Comparison of ENCODE assay signal across 12 cellular contexts in the genomic region with DNA sequence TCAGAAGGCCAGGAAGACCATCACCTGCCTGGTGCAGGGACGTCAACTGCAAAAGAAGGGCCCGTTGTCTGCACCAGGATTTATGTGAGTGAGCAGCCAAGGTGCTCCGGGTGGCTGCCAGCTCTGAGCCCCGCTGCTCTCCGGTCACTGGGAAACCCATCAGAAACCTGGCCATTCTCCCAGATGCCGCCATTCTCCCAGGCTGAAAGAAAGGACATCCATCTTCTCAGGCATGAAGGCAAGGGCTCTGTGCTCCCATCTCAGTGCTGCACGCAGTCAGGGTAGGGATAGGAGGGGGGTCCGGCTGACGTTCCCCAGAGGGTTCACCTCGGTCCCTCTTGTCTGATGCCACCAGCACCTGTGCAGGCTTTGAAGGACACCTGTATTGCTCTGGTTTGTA.
A peak's percentile ranks its signal among the peaks of the same experiment; 100 is the strongest.
DNase-seq lines count a peak whose midpoint lies in the region; ATAC-seq and TF ChIP-seq lines count a peak whose summit lies in the region.
"Had no signal": no experiment of that assay in that cellular context is flagged by ENCODE, and none has a peak within 500 bp of the region (broad histone marks: within the 10 kb centered on the region; RNA-seq: fewer than 3 reads in every experiment).

No MANE protein-coding gene starts in this region.

- H3K4me1 Mint-ChIP-seq in effector memory CD8-positive, alpha-beta T cell (ENCODE audit: low read depth in 2 of 2): peaks cover 0 to 6% of the 10 kb centered on the region in 2 donors

- TF ChIP-seq CTCF in GM10248 (IDR thresholded peaks at IDR 0.05; ENCODE audit: control extremely low read depth, extremely low read depth, low read depth, missing control alignments): no peak

- H3K4me3 Mint-ChIP-seq in effector memory CD8-positive, alpha-beta T cell: no peak overlapping the region
- H3K4me3 Mint-ChIP-seq: CD4-positive, alpha-beta memory T cell had no signal

- peaks cover 0 to under 1% of the 10 kb centered on the region in 2 donors for H3K27me3 Mint-ChIP-seq in effector memory CD8-positive, alpha-beta T cell

- POLR2A ChIA-PET in GM10248 (lab: Yijun Ruan, JAX): no interaction called here

- H3K9me3 Mint-ChIP-seq in effector memory CD8-positive, alpha-beta T cell: peaks cover 0 to 3% of the 10 kb centered on the region in 2 donors

- CTCF ChIA-PET in GM10248 (lab: Yijun Ruan, JAX): interaction anchor here (1.2 kb wide), 1 partner anchor 17 kb away, joined by 4 read pairs; no protein-coding TSS in a partner anchor

- H3K27ac Mint-ChIP-seq in effector memory CD8-positive, alpha-beta T cell: no peak overlapping the region
- H3K27ac Mint-ChIP-seq: CD4-positive, alpha-beta memory T cell had no signal

- no peak for ATAC-seq in effector memory CD8-positive, alpha-beta T cell (replicated peaks)
- ATAC-seq: HCT116 had no signal

- peak; percentile 44 for DNase-seq in NCI-H1092 (lab: John Stamatoyannopoulos, UW)
- peak; percentile 41 for DNase-seq in astrocyte of the hippocampus (ENCODE audit: low read depth, low spot score)
- DNase-seq in medulla oblongata (ENCODE audit: extremely low spot score): peak; percentile 50
- no peak for DNase-seq in GM10248 (ENCODE audit: extremely low spot score)
- DNase-seq in effector memory CD8-positive, alpha-beta T cell: no peak
- no peak for DNase-seq in UCSD-AML1 (lab: John Stamatoyannopoulos, UW; ENCODE audit: unreplicated experiment)
- DNase-seq in activated CD4-positive, alpha-beta T cell treated with anti-CD3 and anti-CD28 coated beads, Interleukin-2, amount 50 U/mL, for 1 hour: no peak
- DNase-seq: BE2C; CD4-positive, alpha-beta memory T cell; DMS79; GM23248 had no signal

- peaks cover 3% of the 10 kb centered on the region for H3K36me3 Mint-ChIP-seq in effector memory CD8-positive, alpha-beta T cell (ENCODE audit: insufficient read depth)

Comparison
In these comparisons a context has a peak if more than half of its experiments do, and no peak if none do; other contexts are left out.
1. DNase-seq: peak in NCI-H1092 (single experiment), astrocyte of the hippocampus (single experiment) and medulla oblongata (single experiment); none in GM10248 (single experiment), effector memory CD8-positive, alpha-beta T cell (0 of 3), UCSD-AML1 (single experiment) and activated CD4-positive, alpha-beta T cell treated with anti-CD3 and anti-CD28 coated beads, Interleukin-2, amount 50 U/mL, for 1 hour (single experiment).